In the genomic region with DNA sequence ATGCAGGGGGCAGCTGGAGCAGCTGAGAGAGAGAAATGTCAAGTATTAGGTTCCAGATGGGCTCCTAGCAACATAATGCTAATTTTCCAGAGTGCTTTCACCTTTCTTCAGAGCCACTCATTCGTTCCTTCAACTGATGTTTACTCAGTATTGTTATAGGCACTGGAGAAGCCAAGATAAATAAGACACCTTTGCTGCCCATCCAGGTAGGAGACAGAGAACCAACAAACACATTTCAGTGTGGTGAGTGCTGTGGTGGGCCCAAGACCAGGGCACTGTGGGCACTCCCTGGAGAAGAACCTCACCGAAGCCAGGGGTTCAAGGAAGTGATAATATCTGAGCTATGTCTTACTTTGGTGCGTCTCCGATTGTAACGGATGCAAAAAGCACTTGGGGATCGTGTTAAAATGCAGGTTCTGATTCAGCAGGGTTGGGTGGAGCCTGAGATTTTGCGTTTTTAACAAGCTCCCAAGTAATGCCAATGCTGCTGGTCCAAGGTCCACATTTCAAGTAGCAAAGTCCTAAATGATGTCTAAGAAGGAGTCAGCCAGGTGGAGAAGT, we compare ENCODE assay signal across 8 cellular contexts. TPM values are rescaled to one million over a fixed set of nuclear protein-coding genes. Genes with fewer than 3 reads are reported as not detected.
DNase-seq lines count a peak whose midpoint lies in the region; ATAC-seq, FAIRE-seq and TF ChIP-seq lines count a peak whose summit lies in the region.

No MANE protein-coding gene starts in this region.

- no peak for FAIRE-seq in D721Med (lab: Jason Lieb, UNC)

- H3K36me3 Mint-ChIP-seq in activated CD4-positive, alpha-beta T cell treated with anti-CD3 and anti-CD28 coated beads, Interleukin-2, amount 10 ng/mL, durations not matched to agents 7 days and 5 days (ENCODE audit: low read depth) = peaks cover 5% of the 10 kb centered on the region
- H3K36me3 Mint-ChIP-seq in stimulated activated naive B cell treated with anti-CD40 and anti-IgM and Interleukin-4, amounts not matched to agents 10 μg/mL and 1 μg/mL and 100 μg/mL, for 72 hours = no peaks in the 10 kb centered on the region

- CTCF ChIA-PET in activated CD4-positive, alpha-beta T cell treated with anti-CD3 and anti-CD28 coated beads, Interleukin-2, amount 10 ng/mL, durations not matched to agents 7 days and 5 days (lab: Charles Lee) = interaction anchor here (0.6 to 3.1 kb wide), 10 partner anchors 9 to 1020 kb away, joined by 3 to 13 read pairs (median 3); a partner anchor contains a TSS

- peak overlapping the region; percentile 71 for H3K4me3 Mint-ChIP-seq in activated CD4-positive, alpha-beta T cell treated with anti-CD3 and anti-CD28 coated beads, Interleukin-2, amount 10 ng/mL, durations not matched to agents 7 days and 5 days
- peak overlapping the region; percentile 63 to 83 for H3K4me3 Mint-ChIP-seq in stimulated activated naive B cell treated with anti-CD40 and anti-IgM and Interleukin-4, amounts not matched to agents 10 μg/mL and 1 μg/mL and 100 μg/mL, for 72 hours

- no peak for ATAC-seq in stimulated activated naive B cell treated with anti-CD40 and anti-IgM and Interleukin-4, amounts not matched to agents 10 μg/mL and 1 μg/mL and 100 μg/mL, for 72 hours (replicated peaks)
- no peak for ATAC-seq in GM21619 (IDR thresholded peaks at IDR 0.05; ENCODE audit: unreplicated experiment)

- peaks cover 83% of the 10 kb centered on the region for H3K4me1 Mint-ChIP-seq in activated CD4-positive, alpha-beta T cell treated with anti-CD3 and anti-CD28 coated beads, Interleukin-2, amount 10 ng/mL, durations not matched to agents 7 days and 5 days
- H3K4me1 Mint-ChIP-seq in stimulated activated naive B cell treated with anti-CD40 and anti-IgM and Interleukin-4, amounts not matched to agents 10 μg/mL and 1 μg/mL and 100 μg/mL, for 72 hours = peaks cover 31 to 55% of the 10 kb centered on the region in 2 donors

- TF ChIP-seq CTCF in vagina (IDR thresholded peaks at IDR 0.05) = no peak
- no peak for TF ChIP-seq CTCF in D721Med (IDR thresholded peaks at IDR 0.05; ENCODE audit: insufficient read depth, missing control alignments)

- POLR2A ChIA-PET in activated CD4-positive, alpha-beta T cell treated with anti-CD3 and anti-CD28 coated beads, Interleukin-2, amount 10 ng/mL, durations not matched to agents 7 days and 5 days (lab: Charles Lee) = interaction anchor here (0.6 to 1.2 kb wide), 2 partner anchors 64 to 255 kb away, joined by 3 read pairs; no protein-coding TSS in a partner anchor

- H3K4me3 ChIP-seq in effector memory CD4-positive, alpha-beta T cell (ENCODE audit: insufficient read depth, low read depth, low read length, poor library complexity, severe bottlenecking) = peak overlapping the region; percentile 36
- H3K4me3 ChIP-seq in vagina = no peak overlapping the region

- no peak for TF ChIP-seq POLR2A in vagina (IDR thresholded peaks at IDR 0.05)

- H3K4me1 ChIP-seq in effector memory CD4-positive, alpha-beta T cell (ENCODE audit: control insufficient read depth, insufficient read depth, low read length, poor library complexity, severe bottlenecking) = peaks cover 49% of the 10 kb centered on the region
- no peaks in the 10 kb centered on the region for H3K4me1 ChIP-seq in vagina

- H3K27ac Mint-ChIP-seq in activated CD4-positive, alpha-beta T cell treated with anti-CD3 and anti-CD28 coated beads, Interleukin-2, amount 10 ng/mL, durations not matched to agents 7 days and 5 days = peak overlapping the region; percentile 98
- H3K27ac Mint-ChIP-seq in stimulated activated naive B cell treated with anti-CD40 and anti-IgM and Interleukin-4, amounts not matched to agents 10 μg/mL and 1 μg/mL and 100 μg/mL, for 72 hours = peak overlapping the region; percentile 97

- H3K27ac ChIP-seq in effector memory CD4-positive, alpha-beta T cell (ENCODE audit: insufficient read depth, low read length, poor library complexity, severe bottlenecking) = peak overlapping the region; percentile 92
- H3K27ac ChIP-seq in vagina = no peak overlapping the region

- peak; percentile 47 for DNase-seq in activated CD4-positive, alpha-beta T cell treated with anti-CD3 and anti-CD28 coated beads, Interleukin-2, amount 10 ng/mL, durations not matched to agents 7 days and 5 days
- no peak for DNase-seq in activated CD4-positive, alpha-beta T cell treated with anti-CD3 and anti-CD28 coated beads for 1 hour
- DNase-seq in NCI-H774 (lab: John Stamatoyannopoulos, UW) (peak; percentile 50), vagina (ENCODE audit: extremely low spot score in 2 of 2) (no peak), D721Med (ENCODE audit: insufficient read length, low spot score) (no peak)
- DNase-seq in effector memory CD4-positive, alpha-beta T cell = no peak
- no peak for DNase-seq in stimulated activated naive B cell treated with anti-CD40 and anti-IgM and Interleukin-4, amounts not matched to agents 10 μg/mL and 1 μg/mL and 100 μg/mL, for 72 hours

- no peaks in the 10 kb centered on the region for H3K36me3 ChIP-seq in effector memory CD4-positive, alpha-beta T cell (ENCODE audit: control insufficient read depth, insufficient read depth, low read length)
- H3K36me3 ChIP-seq in vagina = no peaks in the 10 kb centered on the region

- no peaks in the 10 kb centered on the region for H3K27me3 Mint-ChIP-seq in activated CD4-positive, alpha-beta T cell treated with anti-CD3 and anti-CD28 coated beads, Interleukin-2, amount 10 ng/mL, durations not matched to agents 7 days and 5 days
- H3K27me3 Mint-ChIP-seq in stimulated activated naive B cell treated with anti-CD40 and anti-IgM and Interleukin-4, amounts not matched to agents 10 μg/mL and 1 μg/mL and 100 μg/mL, for 72 hours = no peaks in the 10 kb centered on the region

- intact Hi-C loops in vagina (cut with DNase I) = no loop called here

- no peaks in the 10 kb centered on the region for H3K9me3 Mint-ChIP-seq in activated CD4-positive, alpha-beta T cell treated with anti-CD3 and anti-CD28 coated beads, Interleukin-2, amount 10 ng/mL, durations not matched to agents 7 days and 5 days
- no peaks in the 10 kb centered on the region for H3K9me3 Mint-ChIP-seq in stimulated activated naive B cell treated with anti-CD40 and anti-IgM and Interleukin-4, amounts not matched to agents 10 μg/mL and 1 μg/mL and 100 μg/mL, for 72 hours

- H3K9me3 ChIP-seq in effector memory CD4-positive, alpha-beta T cell (ENCODE audit: control insufficient read depth, low read length) = no peaks in the 10 kb centered on the region
- no peaks in the 10 kb centered on the region for H3K9me3 ChIP-seq in vagina

- no peaks in the 10 kb centered on the region for H3K27me3 ChIP-seq in effector memory CD4-positive, alpha-beta T cell (replicated peaks; ENCODE audit: control insufficient read depth, insufficient read depth, low read length, poor library complexity, severe bottlenecking)
- no peaks in the 10 kb centered on the region for H3K27me3 ChIP-seq in vagina

RNA-seq across cellular contexts. Expression of a gene that starts 42.0 kb away (rescaled TPM):
- 10 to 100 TPM; 48.8 to 50.9 TPM for total RNA-seq in activated CD4-positive, alpha-beta T cell treated with anti-CD3 and anti-CD28 coated beads, Interleukin-2, amount 10 ng/mL, durations not matched to agents 7 days and 5 days
- total RNA-seq in vagina = 5.6 TPM

Comparison
In these comparisons a context has a peak if more than half of its experiments do, and no peak if none do; other contexts are left out.
1. DNase-seq: peak in activated CD4-positive, alpha-beta T cell treated with anti-CD3 and anti-CD28 coated beads, Interleukin-2, amount 10 ng/mL, durations not matched to agents 7 days and 5 days (single experiment) and NCI-H774 (single experiment); none in activated CD4-positive, alpha-beta T cell treated with anti-CD3 and anti-CD28 coated beads for 1 hour (single experiment), effector memory CD4-positive, alpha-beta T cell (0 of 3), stimulated activated naive B cell treated with anti-CD40 and anti-IgM and Interleukin-4, amounts not matched to agents 10 μg/mL and 1 μg/mL and 100 μg/mL, for 72 hours (single experiment), vagina (0 of 2) and D721Med (single experiment).